In the genomic region with DNA sequence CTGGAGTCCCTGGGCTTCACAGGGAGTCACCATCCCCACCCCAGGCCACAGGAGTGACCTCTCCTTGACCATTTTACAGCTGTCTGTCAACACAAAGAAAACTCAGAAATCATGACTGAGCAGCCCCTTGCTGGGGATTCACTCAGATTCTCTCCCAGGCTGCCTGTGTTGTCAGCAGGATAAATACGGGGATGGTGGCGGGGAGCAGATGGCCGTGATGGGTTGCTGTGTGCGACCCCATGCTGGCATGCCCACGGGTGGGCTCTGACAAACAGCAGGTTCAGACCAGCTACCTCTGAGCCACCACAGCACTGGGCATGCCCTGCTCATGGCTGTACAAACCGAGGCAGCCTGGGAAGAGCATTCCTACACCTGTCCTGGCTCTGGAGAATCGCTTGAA, we compare ENCODE assay signal across 26 cellular contexts.
"Had no signal": no experiment of that assay in that cellular context is flagged by ENCODE, and none has a peak within 500 bp of the region (broad histone marks: within the 10 kb centered on the region; RNA-seq: fewer than 3 reads in every experiment).

No MANE protein-coding gene starts in this region.

- H3K27me3 ChIP-seq: breast epithelium, esophagus muscularis mucosa, heart left ventricle, thyroid gland, upper lobe of left lung, vagina had no signal

- H3K4me1 Mint-ChIP-seq: activated naive CD4-positive, alpha-beta T cell treated with anti-CD3 and anti-CD28 coated beads, Interleukin-2, amount 50 U/mL, for 24 hours; immature natural killer cell; mesothelial cell of epicardium had no signal

- H3K36me3 Mint-ChIP-seq: activated CD8-positive, alpha-beta memory T cell treated with anti-CD3 and anti-CD28 coated beads, Interleukin-2, amount 10 ng/mL, durations not matched to agents 7 days and 5 days; activated naive CD4-positive, alpha-beta T cell treated with anti-CD3 and anti-CD28 coated beads, Interleukin-2, amount 50 U/mL, for 24 hours; mesothelial cell of epicardium; naive thymus-derived CD4-positive, alpha-beta T cell; stimulated activated effector memory CD8-positive, alpha-beta T cell treated with anti-CD3 and anti-CD28 coated beads, Interleukin-12 subunit alpha, Interleukin-12 subunit beta, amount 100 ng/mL, for 72 hours had no signal

- H3K9me3 ChIP-seq: breast epithelium, thyroid gland, upper lobe of left lung, vagina had no signal

- H3K9me3 Mint-ChIP-seq: activated naive CD4-positive, alpha-beta T cell treated with anti-CD3 and anti-CD28 coated beads, Interleukin-2, amount 50 U/mL, for 24 hours; naive thymus-derived CD4-positive, alpha-beta T cell; stimulated activated effector memory CD8-positive, alpha-beta T cell treated with anti-CD3 and anti-CD28 coated beads, Interleukin-12 subunit alpha, Interleukin-12 subunit beta, amount 100 ng/mL, for 72 hours; stimulated activated naive CD8-positive, alpha-beta T cell treated with anti-CD3 and anti-CD28 coated beads, Interleukin-15, Interleukin-2, amounts not matched to agents 100 ng/mL and 50 ng/mL, for 24 hours had no signal

- H3K4me3 ChIP-seq: breast epithelium, esophagus muscularis mucosa, heart left ventricle, skin epidermis, thyroid gland, upper lobe of left lung, vagina had no signal

- H3K27ac ChIP-seq: breast epithelium, esophagus muscularis mucosa, foreskin keratinocyte, heart left ventricle, skin epidermis, thyroid gland, upper lobe of left lung, vagina had no signal

- H3K4me3 Mint-ChIP-seq: activated CD4-positive, alpha-beta T cell treated with anti-CD3 and anti-CD28 coated beads for 36 hours; activated CD8-positive, alpha-beta memory T cell treated with anti-CD3 and anti-CD28 coated beads, Interleukin-2, amount 10 ng/mL, durations not matched to agents 7 days and 5 days; activated CD8-positive, alpha-beta T cell treated with anti-CD3 and anti-CD28 coated beads, Interleukin-2, amount 10 ng/mL, durations not matched to agents 7 days and 5 days; activated naive CD4-positive, alpha-beta T cell treated with anti-CD3 and anti-CD28 coated beads, Interleukin-2, amount 50 U/mL, for 24 hours; immature natural killer cell; mesothelial cell of epicardium; naive thymus-derived CD4-positive, alpha-beta T cell; stimulated activated effector memory CD8-positive, alpha-beta T cell treated with anti-CD3 and anti-CD28 coated beads, Interleukin-12 subunit alpha, Interleukin-12 subunit beta, amount 100 ng/mL, for 72 hours; stimulated activated naive CD8-positive, alpha-beta T cell treated with anti-CD3 and anti-CD28 coated beads, Interleukin-15, Interleukin-2, amounts not matched to agents 100 ng/mL and 50 ng/mL, for 24 hours; T-helper 2 cell treated with Interferon-gamma antibody and Interleukin-4, amounts not matched to agents 5 μg/mL and 100 μg/mL, for 36 hours had no signal

- DNase-seq: activated CD4-positive, alpha-beta T cell treated with anti-CD3 and anti-CD28 coated beads for 36 hours; activated CD4-positive, CD25-positive, alpha-beta regulatory T cell; activated CD8-positive, alpha-beta memory T cell treated with anti-CD3 and anti-CD28 coated beads, Interleukin-2, amount 10 ng/mL, durations not matched to agents 7 days and 5 days; activated CD8-positive, alpha-beta T cell treated with anti-CD3 and anti-CD28 coated beads, Interleukin-2, amount 10 ng/mL, durations not matched to agents 7 days and 5 days; activated T-cell treated with anti-CD3 and anti-CD28 coated beads, Interleukin-2, amount 50 U/mL, for 48 hours; central memory CD4-positive, alpha-beta T cell; foreskin keratinocyte; heart left ventricle; immature natural killer cell; naive thymus-derived CD4-positive, alpha-beta T cell; stimulated activated CD4-positive, alpha-beta T cell treated with anti-CD3 and anti-CD28 coated beads, Interleukin-4, amount 100 ng/mL, for 24 hours; substantia nigra; thyroid gland had no signal

- H3K4me1 ChIP-seq: breast epithelium, esophagus muscularis mucosa, foreskin keratinocyte, heart left ventricle, thyroid gland, upper lobe of left lung, vagina had no signal

- ATAC-seq: activated CD4-positive, alpha-beta T cell treated with anti-CD3 and anti-CD28 coated beads for 36 hours; activated CD8-positive, alpha-beta memory T cell treated with anti-CD3 and anti-CD28 coated beads, Interleukin-2, amount 10 ng/mL, durations not matched to agents 7 days and 5 days; activated CD8-positive, alpha-beta T cell treated with anti-CD3 and anti-CD28 coated beads, Interleukin-2, amount 10 ng/mL, durations not matched to agents 7 days and 5 days; foreskin keratinocyte; heart left ventricle; naive thymus-derived CD4-positive, alpha-beta T cell; sciatic nerve; stimulated activated effector memory CD8-positive, alpha-beta T cell treated with anti-CD3 and anti-CD28 coated beads, Interleukin-12 subunit alpha, Interleukin-12 subunit beta, amount 100 ng/mL, for 72 hours had no signal

- H3K36me3 ChIP-seq: breast epithelium, esophagus muscularis mucosa, heart left ventricle, thyroid gland, upper lobe of left lung, vagina had no signal

- H3K27me3 Mint-ChIP-seq: activated naive CD4-positive, alpha-beta T cell treated with anti-CD3 and anti-CD28 coated beads, Interleukin-2, amount 50 U/mL, for 24 hours; progenitor cell of endocrine pancreas had no signal

- H3K27ac Mint-ChIP-seq: activated CD4-positive, alpha-beta T cell treated with anti-CD3 and anti-CD28 coated beads for 36 hours; activated CD8-positive, alpha-beta memory T cell treated with anti-CD3 and anti-CD28 coated beads, Interleukin-2, amount 10 ng/mL, durations not matched to agents 7 days and 5 days; activated CD8-positive, alpha-beta T cell treated with anti-CD3 and anti-CD28 coated beads, Interleukin-2, amount 10 ng/mL, durations not matched to agents 7 days and 5 days; activated naive CD4-positive, alpha-beta T cell treated with anti-CD3 and anti-CD28 coated beads, Interleukin-2, amount 50 U/mL, for 24 hours; activated T-helper 2 cell treated with anti-CD3 and anti-CD28 coated beads, Interferon-gamma antibody, Interleukin-2, Interleukin-4, amounts not matched to agents 10 μg/mL and 5 μg/mL and 100 μg/mL, durations not matched to agents 14 hours and 24 hours and 36 hours; immature natural killer cell; mesothelial cell of epicardium; naive thymus-derived CD4-positive, alpha-beta T cell; progenitor cell of endocrine pancreas; stimulated activated effector memory CD8-positive, alpha-beta T cell treated with anti-CD3 and anti-CD28 coated beads, Interleukin-12 subunit alpha, Interleukin-12 subunit beta, amount 100 ng/mL, for 72 hours; stimulated activated naive CD8-positive, alpha-beta T cell treated with anti-CD3 and anti-CD28 coated beads, Interleukin-15, Interleukin-2, amounts not matched to agents 100 ng/mL and 50 ng/mL, for 24 hours; T-helper 2 cell treated with Interferon-gamma antibody and Interleukin-4, amounts not matched to agents 5 μg/mL and 100 μg/mL, for 36 hours had no signal
